In the genomic region with DNA sequence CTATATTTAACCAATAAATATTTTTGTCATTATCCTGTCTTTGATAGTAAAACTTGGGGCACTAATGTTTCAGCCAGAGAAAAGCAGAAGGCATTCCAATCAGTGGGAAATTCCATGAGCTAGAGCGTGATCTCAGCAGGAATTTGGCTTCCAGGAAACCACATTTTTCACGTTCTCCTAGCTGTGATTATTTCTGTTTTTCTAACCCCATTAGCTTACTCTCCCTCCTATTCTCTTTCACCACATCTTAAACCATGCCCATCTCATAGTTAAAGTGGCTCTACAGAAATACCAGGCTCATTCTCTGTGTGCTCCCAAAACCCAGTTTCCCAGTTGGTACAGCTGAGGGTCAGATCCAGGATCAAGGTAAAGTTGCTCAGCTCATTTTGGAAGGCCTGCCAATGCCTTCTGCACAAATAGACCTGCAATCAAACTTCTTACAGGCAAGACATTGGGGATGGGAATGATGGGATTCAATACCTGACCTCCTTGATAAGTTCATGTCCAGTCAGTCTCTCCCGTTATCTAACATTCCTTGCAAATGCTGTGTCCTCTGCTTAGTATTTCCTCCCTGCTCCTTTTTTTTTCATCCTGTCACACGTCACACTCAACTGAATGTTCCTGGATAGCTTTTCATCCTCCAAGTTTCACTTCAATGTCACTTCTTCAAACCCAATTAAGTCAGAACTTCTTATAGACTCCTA, we compare ENCODE assay signal across 12 cellular contexts. TPM values are rescaled to one million over a fixed set of nuclear protein-coding genes. Genes with fewer than 3 reads are reported as not detected.
DNase-seq lines count a peak whose midpoint lies in the region; ATAC-seq and TF ChIP-seq lines count a peak whose summit lies in the region.
"Had no signal": no experiment of that assay in that cellular context is flagged by ENCODE, and none has a peak within 500 bp of the region (broad histone marks: within the 10 kb centered on the region; RNA-seq: fewer than 3 reads in every experiment).

No MANE protein-coding gene starts in this region.

- POLR2A ChIA-PET in HEK293 (lab: Yijun Ruan, JAX), result interaction anchor here (0.7 to 1.4 kb wide), 2 partner anchors 17 to 111 kb away, joined by 3 to 5 read pairs; no protein-coding TSS in a partner anchor
- POLR2A ChIA-PET in CD8-positive, alpha-beta memory T cell (lab: Charles Lee), result no interaction called here

- no peaks in the 10 kb centered on the region for H3K79me2 ChIP-seq in smooth muscle cell (ENCODE audit: low read depth)

- H4K20me1 ChIP-seq in smooth muscle cell (ENCODE audit: low read depth), result no peaks in the 10 kb centered on the region

- H3K4me3 Mint-ChIP-seq in CD8-positive, alpha-beta memory T cell, result no peak overlapping the region
- H3K4me3 Mint-ChIP-seq: activated CD4-positive, alpha-beta T cell treated with anti-CD3 and anti-CD28 coated beads, Interleukin-2, amount 10 ng/mL, durations not matched to agents 24 days and 14 days had no signal

- H3K27me3 ChIP-seq in right cardiac atrium (ENCODE audit: control insufficient read depth, insufficient read depth) (no peaks in the 10 kb centered on the region), smooth muscle cell (ENCODE audit: low read depth) (no peaks in the 10 kb centered on the region)
- no peaks in the 10 kb centered on the region for H3K27me3 ChIP-seq in CD8-positive, alpha-beta memory T cell (ENCODE audit: insufficient read depth, low read length, poor library complexity, severe bottlenecking)
- H3K27me3 ChIP-seq: suprapubic skin had no signal

- no peaks in the 10 kb centered on the region for H3F3A ChIP-seq in smooth muscle cell (ENCODE audit: low read depth)

- no peak overlapping the region for H3K4me3 ChIP-seq in HEK293 (ENCODE audit: low read depth, low read length)
- H3K4me3 ChIP-seq in cardiac fibroblast (replicated peaks in 1 of 2; ENCODE audit: low read depth in 2 of 2, low read length in 2 of 2), result no peak overlapping the region
- H3K4me3 ChIP-seq in right cardiac atrium (ENCODE audit: low read length), result no peak overlapping the region
- no peak overlapping the region for H3K4me3 ChIP-seq in smooth muscle cell
- H3K4me3 ChIP-seq in CD8-positive, alpha-beta memory T cell (ENCODE audit: low read length), result no peak overlapping the region
- H3K4me3 ChIP-seq: suprapubic skin had no signal

- H3K9me3 Mint-ChIP-seq in CD8-positive, alpha-beta memory T cell, result no peaks in the 10 kb centered on the region
- H3K9me3 Mint-ChIP-seq: activated CD4-positive, alpha-beta T cell treated with anti-CD3 and anti-CD28 coated beads, Interleukin-2, amount 10 ng/mL, durations not matched to agents 24 days and 14 days had no signal

- intact Hi-C loops in right cardiac atrium (cut with DNase I), result no loop called here

- no peak overlapping the region for H3K27ac ChIP-seq in HEK293 (ENCODE audit: extremely low read depth, low read depth, low read length)
- H3K27ac ChIP-seq in right cardiac atrium (ENCODE audit: low read length), result peak overlapping the region; percentile 61
- peak overlapping the region; percentile 27 for H3K27ac ChIP-seq in smooth muscle cell (ENCODE audit: low read depth)
- H3K27ac ChIP-seq in CD8-positive, alpha-beta memory T cell (ENCODE audit: low read depth, low read length), result no peak overlapping the region
- H3K27ac ChIP-seq: suprapubic skin had no signal

- DNase-seq in cardiac fibroblast (ENCODE audit: low read depth in 2 of 2) (peak; percentile 60 to 81), right cardiac atrium (no peak), smooth muscle cell (lab: John Stamatoyannopoulos, UW; ENCODE audit: unreplicated experiment) (no peak), NCI-H446 treated with DMSO at 0.1 percent for 48 hours (lab: John Stamatoyannopoulos, UW) (no peak)
- no peak for DNase-seq in stimulated activated CD4-positive, alpha-beta T cell treated with anti-CD3 and anti-CD28 coated beads, Interleukin-1b, Interleukin-23, amount 100 ng/mL, for 48 hours
- no peak for DNase-seq in activated CD4-positive, alpha-beta T cell treated with anti-CD3 and anti-CD28 coated beads for 4 hours
- no peak for DNase-seq in CD8-positive, alpha-beta memory T cell
- DNase-seq: activated CD4-positive, alpha-beta T cell treated with anti-CD3 and anti-CD28 coated beads, Interleukin-2, amount 10 ng/mL, durations not matched to agents 24 days and 14 days; activated effector memory CD4-positive, alpha-beta T cell treated with anti-CD3 and anti-CD28 coated beads, Interleukin-2, amount 50 U/mL, for 16 hours; DMS153 had no signal

- H3K4me2 ChIP-seq in smooth muscle cell, result peak overlapping the region; percentile 45

- H3K9me3 ChIP-seq in HEK293 (ENCODE audit: control insufficient read depth, insufficient read depth, low read depth, low read length) (no peaks in the 10 kb centered on the region), right cardiac atrium (ENCODE audit: control insufficient read depth, low read length) (no peaks in the 10 kb centered on the region), smooth muscle cell (replicated peaks; ENCODE audit: low read depth) (no peaks in the 10 kb centered on the region)
- no peaks in the 10 kb centered on the region for H3K9me3 ChIP-seq in CD8-positive, alpha-beta memory T cell (ENCODE audit: low read length)
- H3K9me3 ChIP-seq: suprapubic skin had no signal

- H3K9ac ChIP-seq in smooth muscle cell (ENCODE audit: low read depth), result no peak overlapping the region

- no peak overlapping the region for H3K27ac Mint-ChIP-seq in CD8-positive, alpha-beta memory T cell
- H3K27ac Mint-ChIP-seq: activated CD4-positive, alpha-beta T cell treated with anti-CD3 and anti-CD28 coated beads, Interleukin-2, amount 10 ng/mL, durations not matched to agents 24 days and 14 days had no signal

- CTCF ChIA-PET in HEK293 (lab: Yijun Ruan, JAX), result interaction anchor here (0.6 to 1.3 kb wide), 8 partner anchors 10 to 209 kb away, joined by 3 to 6 read pairs (median 4); no protein-coding TSS in a partner anchor
- CTCF ChIA-PET in CD8-positive, alpha-beta memory T cell (lab: Charles Lee), result interaction anchor here (1.3 kb wide), 1 partner anchor 9 kb away, joined by 4 read pairs; no protein-coding TSS in a partner anchor

- H3K36me3 ChIP-seq in HEK293 (ENCODE audit: control insufficient read depth in 2 of 2, insufficient read depth in 1 of 2, low read length in 2 of 2), result no peaks in the 10 kb centered on the region
- H3K36me3 ChIP-seq in smooth muscle cell (ENCODE audit: low read depth), result no peaks in the 10 kb centered on the region
- H3K36me3 ChIP-seq in CD8-positive, alpha-beta memory T cell (ENCODE audit: insufficient read depth, low read length), result no peaks in the 10 kb centered on the region
- H3K36me3 ChIP-seq: suprapubic skin had no signal

- H3K36me3 Mint-ChIP-seq in CD8-positive, alpha-beta memory T cell, result peaks cover 0 to 2% (median 0%) of the 10 kb centered on the region in 3 donors

- H3K4me1 ChIP-seq in HEK293 (ENCODE audit: control insufficient read depth, insufficient read depth, low read length), result no peaks in the 10 kb centered on the region
- H3K4me1 ChIP-seq in right cardiac atrium (ENCODE audit: control insufficient read depth, insufficient read depth, low read length), result peaks cover 5% of the 10 kb centered on the region
- no peaks in the 10 kb centered on the region for H3K4me1 ChIP-seq in smooth muscle cell (ENCODE audit: low read depth)
- no peaks in the 10 kb centered on the region for H3K4me1 ChIP-seq in CD8-positive, alpha-beta memory T cell (ENCODE audit: insufficient read depth, low read length)
- H3K4me1 ChIP-seq: suprapubic skin had no signal

- no peak overlapping the region for H2AFZ ChIP-seq in smooth muscle cell (ENCODE audit: low read depth)

- peaks cover 8 to 69% of the 10 kb centered on the region in 2 donors for H3K27me3 Mint-ChIP-seq in CD8-positive, alpha-beta memory T cell

- no peaks in the 10 kb centered on the region for H3K4me1 Mint-ChIP-seq in CD8-positive, alpha-beta memory T cell
- H3K4me1 Mint-ChIP-seq: activated CD4-positive, alpha-beta T cell treated with anti-CD3 and anti-CD28 coated beads, Interleukin-2, amount 10 ng/mL, durations not matched to agents 24 days and 14 days had no signal

- peak; percentile 73 to 75 for ATAC-seq in right cardiac atrium

- no peak for TF ChIP-seq CTCF in HEK293 (tag by site-specific recombination; IDR thresholded peaks at IDR 0.05)
- TF ChIP-seq CTCF in cardiac fibroblast (IDR thresholded peaks at IDR 0.05; ENCODE audit: low read depth, low read length), result no peak
- TF ChIP-seq CTCF in smooth muscle cell (IDR thresholded peaks at IDR 0.05; ENCODE audit: borderline replicate concordance, insufficient read depth, poor library complexity, severe bottlenecking), result no peak

- WGBS in right cardiac atrium, result 20% methylated on average over 4 of the region's 4 CpGs
- 15% methylated on average over 4 of the region's 4 CpGs for WGBS in smooth muscle cell (ENCODE audit: low lambda C conversion rate)

TF ChIP-seq in HEK293, 187 proteins besides CTCF, POLR2A, EP300 and RAD21 (continues in another document):
- TF ChIP-seq ZNF660 (tag by site-specific recombination; IDR thresholded peaks at IDR 0.05) (no peak), ZNF596 (tag by site-specific recombination; IDR thresholded peaks at IDR 0.05) (no peak), ZNF350 (tag by site-specific recombination; IDR thresholded peaks at IDR 0.05) (no peak)

RNA-seq across cellular contexts. Expression of a gene that starts 33.1 kb away (rescaled TPM):
- 10 to 100 TPM; 58.6 to 70.7 (median 65.5) TPM for total RNA-seq in right cardiac atrium
- 34.6 TPM for polyA plus RNA-seq in right cardiac atrium
- 230 and 282 TPM in 2 replicates for total RNA-seq in smooth muscle cell
- polyA plus RNA-seq in smooth muscle cell, result 99.3 and 110 TPM in 2 replicates
- total RNA-seq in CD8-positive, alpha-beta memory T cell, result 10 to 100 TPM; 54.8 to 61.8 TPM
- 56.3 TPM for polyA plus RNA-seq in CD8-positive, alpha-beta memory T cell

Comparison
In these comparisons a context has a peak if more than half of its experiments do, and no peak if none do; other contexts are left out.
1. H3K27ac ChIP-seq: peak in right cardiac atrium (single experiment) and smooth muscle cell (single experiment); none in HEK293 (single experiment) and CD8-positive, alpha-beta memory T cell (single experiment).
2. DNase-seq: peak in cardiac fibroblast (2 of 2); none in right cardiac atrium (0 of 3), smooth muscle cell (single experiment), stimulated activated CD4-positive, alpha-beta T cell treated with anti-CD3 and anti-CD28 coated beads, Interleukin-1b, Interleukin-23, amount 100 ng/mL, for 48 hours (single experiment), activated CD4-positive, alpha-beta T cell treated with anti-CD3 and anti-CD28 coated beads for 4 hours (0 of 2), CD8-positive, alpha-beta memory T cell (0 of 5) and NCI-H446 treated with DMSO at 0.1 percent for 48 hours (single experiment).